Comparison of ENCODE assay signal across 16 cellular contexts in genomic region chr9:93253633-93254032, GRCh38.
DNase-seq lines count a peak whose midpoint lies in the region; ATAC-seq and TF ChIP-seq lines count a peak whose summit lies in the region.
"Had no signal": no experiment of that assay in that cellular context is flagged by ENCODE, and none has a peak within 500 bp of the region (broad histone marks: within the 10 kb centered on the region; RNA-seq: fewer than 3 reads in every experiment).

No MANE protein-coding gene starts in this region.

- peaks cover 0 to 22% (median 0%) of the 10 kb centered on the region in 9 donors for H3K36me3 ChIP-seq in heart left ventricle
- H3K36me3 ChIP-seq in lower lobe of right lung = no peaks in the 10 kb centered on the region

- H3K9me3 Mint-ChIP-seq in chondrocyte (ENCODE audit: low read depth) = no peaks in the 10 kb centered on the region
- H3K9me3 Mint-ChIP-seq: CD4-positive, alpha-beta memory T cell had no signal

- no peak overlapping the region for H3K27ac Mint-ChIP-seq in chondrocyte (ENCODE audit: unreplicated experiment)
- H3K27ac Mint-ChIP-seq: CD4-positive, alpha-beta memory T cell had no signal

- no peaks in the 10 kb centered on the region for H3K36me3 Mint-ChIP-seq in chondrocyte (ENCODE audit: low read depth)
- H3K36me3 Mint-ChIP-seq: CD4-positive, alpha-beta memory T cell had no signal

- intact Hi-C loops in Right ventricle myocardium superior (cut with DNase I) (no loop called here), heart left ventricle (cut with DNase I) (no loop called here), lower lobe of right lung (cut with DNase I) (no loop called here)

- no peak overlapping the region for H3K27ac ChIP-seq in heart left ventricle
- H3K27ac ChIP-seq in lower lobe of right lung = no peak overlapping the region
- H3K27ac ChIP-seq: GM23248 had no signal

- H3K9me3 ChIP-seq in heart left ventricle (no peaks in the 10 kb centered on the region), lower lobe of right lung (no peaks in the 10 kb centered on the region)

- H3K4me3 Mint-ChIP-seq in chondrocyte (ENCODE audit: unreplicated experiment) = no peak overlapping the region
- H3K4me3 Mint-ChIP-seq: CD4-positive, alpha-beta memory T cell had no signal

- no peak overlapping the region for H3K4me3 ChIP-seq in heart left ventricle
- H3K4me3 ChIP-seq in lower lobe of right lung = no peak overlapping the region
- H3K4me3 ChIP-seq: GM23248 had no signal

- WGBS in heart left ventricle, 4 donors = 83 to 87% (median 86%) methylated on average over 10 of the region's 10 CpGs

- peaks cover 1% of the 10 kb centered on the region for H3K4me1 Mint-ChIP-seq in chondrocyte (ENCODE audit: low read depth)
- H3K4me1 Mint-ChIP-seq: CD4-positive, alpha-beta memory T cell had no signal

- peaks cover 5% of the 10 kb centered on the region for H3K27me3 Mint-ChIP-seq in chondrocyte (ENCODE audit: low read depth)
- H3K27me3 Mint-ChIP-seq: CD4-positive, alpha-beta memory T cell had no signal

- ATAC-seq in Right ventricle myocardium superior (ENCODE audit: poor library complexity) (no peak), heart left ventricle (no peak), lower lobe of right lung (no peak), GM21528 (IDR thresholded peaks at IDR 0.05; ENCODE audit: low FRiP score, unreplicated experiment) (no peak)

- peak; percentile 21 for DNase-seq in Right ventricle myocardium superior
- DNase-seq in heart left ventricle = no peak
- peak; percentile 36 for DNase-seq in chondrocyte (ENCODE audit: low spot score)
- peak; percentile 12 for DNase-seq in lower lobe of right lung
- DNase-seq in effector CD4-positive, alpha-beta T cell = no peak
- DNase-seq: C1 segment of cervical spinal cord; Calu3; CD4-positive, alpha-beta memory T cell; COR-L47; DMS53; DMS79 treated with DMSO at 0.1 percent for 48 hours; GF-D8; GM23248; H7; HCEC 1CT had no signal

- H3K27me3 ChIP-seq in heart left ventricle = no peaks in the 10 kb centered on the region
- H3K27me3 ChIP-seq in lower lobe of right lung (ENCODE audit: low read depth) = no peaks in the 10 kb centered on the region

- H3K4me1 ChIP-seq in heart left ventricle (peaks cover 0 to 10% (median 0%) of the 10 kb centered on the region in 12 donors), lower lobe of right lung (no peaks in the 10 kb centered on the region)

- no peak for TF ChIP-seq POLR2A in heart left ventricle (IDR thresholded peaks at IDR 0.05)

- TF ChIP-seq CTCF in heart left ventricle (IDR thresholded peaks at IDR 0.05) (no peak), chondrocyte (IDR thresholded peaks at IDR 0.05) (no peak), lower lobe of right lung (IDR thresholded peaks at IDR 0.05) (no peak)

Comparison
In these comparisons a context has a peak if more than half of its experiments do, and no peak if none do; other contexts are left out.
1. DNase-seq: peak in Right ventricle myocardium superior (single experiment), chondrocyte (single experiment) and lower lobe of right lung (single experiment); none in heart left ventricle (0 of 5) and effector CD4-positive, alpha-beta T cell (single experiment).